ENCODE assay signal across 1 cellular context in genomic region chr2:20571644-20572215, GRCh38.
TF ChIP-seq lines count a peak whose summit lies in the region.

No MANE protein-coding gene starts in this region.

TF ChIP-seq in HepG2, 621 proteins besides CTCF, POLR2A, EP300 and RAD21 (continued from another document):
- no peak for TF ChIP-seq HBP1 (CRISPR knock-in tag; IDR thresholded peaks at IDR 0.05; ENCODE audit: low read depth)
- TF ChIP-seq NPAS2 (CRISPR knock-in tag; IDR thresholded peaks at IDR 0.05; ENCODE audit: borderline replicate concordance) = no peak
- TF ChIP-seq ZNF772 (CRISPR knock-in tag; IDR thresholded peaks at IDR 0.05) = no peak
